13 cellular contexts compared by ENCODE assay signal in genomic region chr1:6495540-6496359, GRCh38. TPM values are rescaled to one million over a fixed set of nuclear protein-coding genes. Genes with fewer than 3 reads are reported as not detected.
DNase-seq lines count a peak whose midpoint lies in the region; ATAC-seq and TF ChIP-seq lines count a peak whose summit lies in the region.
"Had no signal": no experiment of that assay in that cellular context is flagged by ENCODE, and none has a peak within 500 bp of the region (broad histone marks: within the 10 kb centered on the region; RNA-seq: fewer than 3 reads in every experiment).

No MANE protein-coding gene starts in this region.

- H3K36me3 Mint-ChIP-seq in brain (peaks cover 5% of the 10 kb centered on the region), immature natural killer cell (no peaks in the 10 kb centered on the region)

- DNase-seq in heart right ventricle (peak in 1 of 2 donors; percentile 10), cardiac septum (ENCODE audit: low spot score) (no peak), immature natural killer cell (no peak), suprapubic skin (ENCODE audit: low spot score in 2 of 2) (no peak), NCI-H2081 treated with DMSO at 0.1 percent for 48 hours (lab: John Stamatoyannopoulos, UW) (no peak)
- DNase-seq: effector CD4-positive, alpha-beta T cell; NCI-H2029 treated with DMSO at 0.1 percent for 48 hours had no signal

- no peak for ATAC-seq in heart right ventricle
- no peak for ATAC-seq in GM18498 (IDR thresholded peaks at IDR 0.05; ENCODE audit: unreplicated experiment)
- no peak for ATAC-seq in HG03045 (IDR thresholded peaks at IDR 0.05; ENCODE audit: unreplicated experiment)

- TF ChIP-seq POLR2A in suprapubic skin (IDR thresholded peaks at IDR 0.05), result no peak

- 84 to 86% methylated on average over 14 of the region's 14 CpGs for WGBS in heart right ventricle, 2 donors
- 57% methylated on average over 12 of the region's 14 CpGs for whole genome bisulfite sequencing in suprapubic skin

- no peak for TF ChIP-seq CTCF in heart right ventricle (IDR thresholded peaks at IDR 0.05)
- TF ChIP-seq CTCF in brain (conservative IDR thresholded peaks at IDR 0.05), result no peak
- TF ChIP-seq CTCF in suprapubic skin (IDR thresholded peaks at IDR 0.05), result no peak

- peak overlapping the region in 9 of 10 donors; percentile 60 to 79 (median 70) for H3K4me3 ChIP-seq in heart right ventricle
- H3K4me3 ChIP-seq in suprapubic skin, result peak overlapping the region; percentile 70

- H3K4me3 Mint-ChIP-seq in brain (peak overlapping the region; percentile 84 to 88 (median 87)), immature natural killer cell (peak overlapping the region in 4 of 5 donors; percentile 35 to 65 (median 50))

- H3K27me3 Mint-ChIP-seq in brain (no peaks in the 10 kb centered on the region), immature natural killer cell (ENCODE audit: low read depth in 3 of 3) (peaks cover 10 to 14% (median 11%) of the 10 kb centered on the region in 3 donors)

- peaks cover 0 to 36% (median 0%) of the 10 kb centered on the region in 7 donors for H3K27me3 ChIP-seq in heart right ventricle
- H3K27me3 ChIP-seq in suprapubic skin, result no peaks in the 10 kb centered on the region

- H3K4me1 Mint-ChIP-seq in brain (peaks cover 62% of the 10 kb centered on the region), immature natural killer cell (peaks cover 11 to 14% of the 10 kb centered on the region in 2 donors)

- peaks cover 0 to 3% (median 0%) of the 10 kb centered on the region in 5 experiments for H3K9me3 Mint-ChIP-seq in brain
- no peaks in the 10 kb centered on the region for H3K9me3 Mint-ChIP-seq in immature natural killer cell

- H3K27ac Mint-ChIP-seq in brain (peak overlapping the region in 4 of 5 experiments; percentile 58 to 94 (median 65)), immature natural killer cell (no peak overlapping the region)

- H3K9me3 ChIP-seq in heart right ventricle, result no peaks in the 10 kb centered on the region
- H3K9me3 ChIP-seq in suprapubic skin, result no peaks in the 10 kb centered on the region
- H3K9me3 ChIP-seq: neutrophil had no signal

- intact Hi-C loops in heart right ventricle (cut with DNase I), result no loop called here
- intact Hi-C loops in cardiac septum (cut with DNase I), result no loop called here

- H3K27ac ChIP-seq in heart right ventricle (peak overlapping the region in 9 of 10 donors; percentile 64 to 87 (median 81)), suprapubic skin (no peak overlapping the region)
- H3K27ac ChIP-seq: neutrophil had no signal

- peaks cover 24 to 93% (median 61%) of the 10 kb centered on the region in 9 donors for H3K4me1 ChIP-seq in heart right ventricle
- H3K4me1 ChIP-seq in suprapubic skin, result peaks cover 63% of the 10 kb centered on the region

- TF ChIP-seq EP300 in suprapubic skin (IDR thresholded peaks at IDR 0.05), result no peak

- H3K36me3 ChIP-seq in heart right ventricle (no peaks in the 10 kb centered on the region), suprapubic skin (no peaks in the 10 kb centered on the region)
- H3K36me3 ChIP-seq: neutrophil had no signal

RNA-seq across cellular contexts. Expression of gene PLEKHG5, which starts 4.3 kb away (rescaled TPM):
- total RNA-seq in heart right ventricle (10 to 100 TPM; 10.0 to 18.8 (median 15.3) TPM), cardiac septum (14.9 TPM), suprapubic skin (100 to 1,000 TPM in 2 of 4 donors, 10 to 100 TPM in 2; 76.3 to 347 (median 107) TPM)
- polyA plus RNA-seq in heart right ventricle (10 to 100 TPM in 1 of 2 donors, 1 to 10 TPM in 1; 6.6 to 28.7 TPM), brain (ENCODE audit: insufficient read depth, low read depth, low replicate concordance) (28.0 TPM), immature natural killer cell (under 1 TPM in 1 of 3 donors, not detected in 2; 0.08 TPM)

RNA-seq across cellular contexts. Expression of gene TNFRSF25, which starts 29.8 kb away (rescaled TPM):
- total RNA-seq in heart right ventricle (10 to 100 TPM in 2 of 10 donors, 1 to 10 TPM in 8; 4.0 to 12.0 (median 7.3) TPM), cardiac septum (8.5 TPM), suprapubic skin (100 to 1,000 TPM in 2 of 4 donors, 10 to 100 TPM in 2; 66.8 to 411 (median 99.5) TPM)
- polyA plus RNA-seq in heart right ventricle (10 to 100 TPM in 1 of 2 donors, 1 to 10 TPM in 1; 6.6 to 43.1 TPM), brain (ENCODE audit: insufficient read depth, low read depth, low replicate concordance) (6.4 TPM), immature natural killer cell (10 to 100 TPM in 1 of 3 donors, 1 to 10 TPM in 2; 3.1 to 15.3 (median 9.8) TPM)

RNA-seq across cellular contexts. Expression of gene NOL9, which starts 58.6 kb away (rescaled TPM):
- total RNA-seq in heart right ventricle (10 to 100 TPM; 13.5 to 19.3 (median 15.3) TPM), cardiac septum (16.5 TPM), suprapubic skin (10 to 100 TPM; 19.4 to 33.6 (median 27.5) TPM)
- polyA plus RNA-seq in heart right ventricle (1 to 10 TPM; 3.0 to 5.9 TPM), brain (ENCODE audit: insufficient read depth, low read depth, low replicate concordance) (5.0 TPM), immature natural killer cell (10 to 100 TPM in 1 of 3 donors, 1 to 10 TPM in 2; 4.3 to 18.2 (median 8.4) TPM)

RNA-seq across cellular contexts. Expression of gene TAS1R1, which starts 59.4 kb away (rescaled TPM):
- not detected for total RNA-seq in heart right ventricle
- not detected for polyA plus RNA-seq in heart right ventricle
- total RNA-seq in cardiac septum, result not detected
- polyA plus RNA-seq in brain (ENCODE audit: insufficient read depth, low read depth, low replicate concordance), result not detected
- polyA plus RNA-seq in immature natural killer cell, result under 1 TPM in 1 of 3 donors, not detected in 2; 0.16 TPM
- under 1 TPM in 2 of 4 donors, not detected in 2; 0.40 to 0.45 TPM for total RNA-seq in suprapubic skin
- total RNA-seq: HT1080, ureter had no signal

Comparison
In these comparisons a context has a peak if more than half of its experiments do, and no peak if none do; other contexts are left out.
1. H3K27ac Mint-ChIP-seq: peak in brain (4 of 5); none in immature natural killer cell (0 of 6).